ENCODE assay signal across 8 cellular contexts in genomic region chr17:751269-752001, GRCh38. TPM values are rescaled to one million over a fixed set of nuclear protein-coding genes. Genes with fewer than 3 reads are reported as not detected.
DNase-seq lines count a peak whose midpoint lies in the region; ATAC-seq and TF ChIP-seq lines count a peak whose summit lies in the region.

No MANE protein-coding gene starts in this region.

- H3K27ac Mint-ChIP-seq in CD14-positive monocyte = peak overlapping the region; percentile 89 to 97 (median 94)
- H3K27ac Mint-ChIP-seq in brain = peak overlapping the region; percentile 93 to 97 (median 95)

- peaks cover 0 to 3% (median 0%) of the 10 kb centered on the region in 7 donors for H3K9me3 Mint-ChIP-seq in CD14-positive monocyte
- H3K9me3 Mint-ChIP-seq in brain = peaks cover 0 to 4% (median 2%) of the 10 kb centered on the region in 5 experiments

- ATAC-seq in GM19438 (IDR thresholded peaks at IDR 0.05; ENCODE audit: low read depth, unreplicated experiment) = peak; percentile 31
- peak; percentile 34 for ATAC-seq in HG03460 (IDR thresholded peaks at IDR 0.05; ENCODE audit: unreplicated experiment)

- DNase-seq in CD14-positive monocyte (ENCODE audit: low spot score) (peak; percentile 65), T-helper 2 cell (peak in 3 of 5 experiments; percentile 32 to 78 (median 45)), iris pigment epithelial cell (ENCODE audit: low read depth) (peak; percentile 66), NCI-H1694 treated with DMSO at 0.1 percent for 48 hours (lab: John Stamatoyannopoulos, UW) (no peak)
- peak; percentile 61 to 63 for DNase-seq in stimulated activated CD4-positive, alpha-beta T cell treated with anti-CD3 and anti-CD28 coated beads, Interleukin-2, amount 100 ng/mL, for 24 hours

- H3K4me3 Mint-ChIP-seq in CD14-positive monocyte (peak overlapping the region; percentile 94 to 98), brain (peak overlapping the region; percentile 93 to 99 (median 98))

- intact Hi-C loops in CD14-positive monocyte (cut with micrococcal nuclease) = loop anchor here (5.0 kb wide), 2 partner anchors 34 to 604 kb away; no protein-coding TSS in a partner anchor

- TF ChIP-seq CTCF in CD14-positive monocyte (IDR thresholded peaks at IDR 0.05) (no peak), brain (conservative IDR thresholded peaks at IDR 0.05) (no peak)

- H3K36me3 Mint-ChIP-seq in CD14-positive monocyte (peaks cover 27 to 29% of the 10 kb centered on the region in 2 donors), brain (peaks cover 41% of the 10 kb centered on the region)

- peaks cover 0 to 7% (median 2%) of the 10 kb centered on the region in 3 donors for H3K27me3 Mint-ChIP-seq in CD14-positive monocyte (ENCODE audit: low read depth in 3 of 3)
- H3K27me3 Mint-ChIP-seq in brain = no peaks in the 10 kb centered on the region

- H3K4me1 Mint-ChIP-seq in CD14-positive monocyte (peaks cover 29% of the 10 kb centered on the region), brain (peaks cover 40% of the 10 kb centered on the region)

RNA-seq across cellular contexts. Expression of gene GEMIN4, which starts 0.6 kb away (rescaled TPM):
- polyA plus RNA-seq in CD14-positive monocyte (10 to 100 TPM in 1 of 2 donors, 1 to 10 TPM in 1; 8.8 to 10.6 TPM), brain (ENCODE audit: insufficient read depth, low read depth, low replicate concordance) (16.1 TPM)

RNA-seq across cellular contexts. Expression of gene TLCD3A, which starts 19.0 kb away (rescaled TPM):
- polyA plus RNA-seq in CD14-positive monocyte = under 1 TPM; 0.09 to 0.13 TPM
- 19.4 TPM for polyA plus RNA-seq in brain (ENCODE audit: insufficient read depth, low read depth, low replicate concordance)

RNA-seq across cellular contexts. Expression of gene GLOD4, which starts 30.6 kb away (rescaled TPM):
- polyA plus RNA-seq in CD14-positive monocyte = 10 to 100 TPM; 41.8 to 50.6 TPM
- polyA plus RNA-seq in brain (ENCODE audit: insufficient read depth, low read depth, low replicate concordance) = 87.4 TPM

RNA-seq across cellular contexts. Expression of gene MRM3, which starts 30.7 kb away (rescaled TPM):
- polyA plus RNA-seq in CD14-positive monocyte = 10 to 100 TPM; 12.8 to 15.4 TPM
- polyA plus RNA-seq in brain (ENCODE audit: insufficient read depth, low read depth, low replicate concordance) = 13.9 TPM

RNA-seq across cellular contexts. Expression of gene VPS53, which starts 36.8 kb away (rescaled TPM):
- polyA plus RNA-seq in CD14-positive monocyte (1 to 10 TPM; 3.9 to 8.5 TPM), brain (ENCODE audit: insufficient read depth, low read depth, low replicate concordance) (25.8 TPM)

Comparison
In these comparisons a context has a peak if more than half of its experiments do, and no peak if none do; other contexts are left out.
1. RNA of gene TLCD3A, which starts 19.0 kb away (polyA plus RNA-seq): 19.4 TPM in brain (single experiment); 0.09 to 0.13 TPM in CD14-positive monocyte; every median in the first group is over 10 times any median in the second.